In genomic region chr17:7133916-7134315, GRCh38 we compare ENCODE assay signal across 17 cellular contexts. TPM values are rescaled to one million over a fixed set of nuclear protein-coding genes. Genes with fewer than 3 reads are reported as not detected.
DNase-seq lines count a peak whose midpoint lies in the region; ATAC-seq, FAIRE-seq and TF ChIP-seq lines count a peak whose summit lies in the region.
"Had no signal": no experiment of that assay in that cellular context is flagged by ENCODE, and none has a peak within 500 bp of the region (broad histone marks: within the 10 kb centered on the region; RNA-seq: fewer than 3 reads in every experiment).

No MANE protein-coding gene starts in this region.

- no peak overlapping the region for H2AK5ac ChIP-seq in H1 (ENCODE audit: low read depth, low read length)

- no peak overlapping the region for H2BK15ac ChIP-seq in H1 (ENCODE audit: low read length)

- peak overlapping the region; percentile 37 for H3K27ac Mint-ChIP-seq in activated CD4-positive, alpha-beta T cell treated with anti-CD3 and anti-CD28 coated beads, Interleukin-2, amount 10 ng/mL, durations not matched to agents 24 days and 14 days
- H3K27ac Mint-ChIP-seq in progenitor cell of endocrine pancreas, result peak overlapping the region; percentile 84

- H3K4me3 ChIP-seq in HUES6 (ENCODE audit: low read depth, low read length) (peak overlapping the region; percentile 26), H1 (ENCODE audit: extremely low read depth in 1 of 4, insufficient read depth in 2 of 4, low read depth in 3 of 4, low read length in 4 of 4) (peak overlapping the region in 1 of 4 experiments; percentile 41; a peak in 1 of 8 replicates), body of pancreas (no peak overlapping the region)

- H3K9me3 ChIP-seq in HUES6 (ENCODE audit: control insufficient read depth, insufficient read depth, low read depth, low read length) (no peaks in the 10 kb centered on the region), H1 (ENCODE audit: insufficient read depth in 2 of 2, low read depth in 1 of 2, low read length in 1 of 2) (no peaks in the 10 kb centered on the region), body of pancreas (no peaks in the 10 kb centered on the region)

- H3K4me3 Mint-ChIP-seq in activated CD4-positive, alpha-beta T cell treated with anti-CD3 and anti-CD28 coated beads, Interleukin-2, amount 10 ng/mL, durations not matched to agents 24 days and 14 days, result no peak overlapping the region
- no peak overlapping the region for H3K4me3 Mint-ChIP-seq in progenitor cell of endocrine pancreas (ENCODE audit: low read depth)

- H2BK12ac ChIP-seq in H1 (ENCODE audit: low read depth, low read length), result peak overlapping the region; percentile 40; the same call in 1 of the 2 replicates

- H3K4me1 ChIP-seq in HUES6 (ENCODE audit: control insufficient read depth, insufficient read depth, low read length), result peaks cover 36% of the 10 kb centered on the region
- H3K4me1 ChIP-seq in H1 (replicated peaks in 1 of 4; ENCODE audit: control insufficient read depth in 3 of 4, insufficient read depth in 4 of 4, low read length in 3 of 4), result peaks cover 8 to 32% (median 22%) of the 10 kb centered on the region in 4 experiments
- no peaks in the 10 kb centered on the region for H3K4me1 ChIP-seq in body of pancreas

- H4K91ac ChIP-seq in H1 (replicated peaks; ENCODE audit: insufficient read length, low read length), result peak overlapping the region; percentile 29

- no peak for TF ChIP-seq EP300 in H1 (IDR thresholded peaks at IDR 0.05; ENCODE audit: borderline replicate concordance in 1 of 2, low read depth in 2 of 2, low read length in 2 of 2)

- no peak overlapping the region for H3K23ac ChIP-seq in H1 (ENCODE audit: insufficient read length)

- no peak overlapping the region for H3K14ac ChIP-seq in H1 (ENCODE audit: insufficient read length)

- 67% methylated on average over 20 of the region's 20 CpGs; no CpG with 5 or more reads in 1 of the 2 experiments for WGBS in H1 (ENCODE audit: extremely low coverage in 1 of 2, insufficient coverage in 1 of 2, insufficient read length in 1 of 2, insufficient replicate concordance in 2 of 2, low coverage in 1 of 2, low lambda C conversion rate in 2 of 2, missing lambda C conversion rate in 1 of 2), 2 experiments
- 59 to 68% methylated on average over 12 to 18 of the region's 20 CpGs for WGBS in body of pancreas, 2 donors

- H2BK120ac ChIP-seq in H1 (replicated peaks; ENCODE audit: low read depth, low read length), result no peak overlapping the region

- no peaks in the 10 kb centered on the region for H3K23me2 ChIP-seq in H1 (ENCODE audit: low read depth, low read length)

- H3K4me1 Mint-ChIP-seq in activated CD4-positive, alpha-beta T cell treated with anti-CD3 and anti-CD28 coated beads, Interleukin-2, amount 10 ng/mL, durations not matched to agents 24 days and 14 days, result peaks cover 19% of the 10 kb centered on the region
- H3K4me1 Mint-ChIP-seq in progenitor cell of endocrine pancreas (ENCODE audit: low read depth), result peaks cover 22% of the 10 kb centered on the region

- intact Hi-C loops in activated CD4-positive, alpha-beta T cell treated with anti-CD3 and anti-CD28 coated beads, Interleukin-2, amount 10 ng/mL, durations not matched to agents 24 days and 14 days (cut with micrococcal nuclease), result no loop called here
- intact Hi-C loops in body of pancreas (cut with DNase I), result no loop called here

- no peak for TF ChIP-seq POLR2A in H1 (IDR thresholded peaks at IDR 0.05; ENCODE audit: control extremely low read depth in 1 of 2, low read depth in 2 of 2, low read length in 2 of 2)
- TF ChIP-seq POLR2A in body of pancreas (IDR thresholded peaks at IDR 0.05), result no peak

- no peaks in the 10 kb centered on the region for H3K9me3 Mint-ChIP-seq in activated CD4-positive, alpha-beta T cell treated with anti-CD3 and anti-CD28 coated beads, Interleukin-2, amount 10 ng/mL, durations not matched to agents 24 days and 14 days
- H3K9me3 Mint-ChIP-seq in progenitor cell of endocrine pancreas (ENCODE audit: low read depth), result no peaks in the 10 kb centered on the region

- H3K27me3 ChIP-seq in HUES6 (ENCODE audit: control insufficient read depth, insufficient read depth, low read length), result peaks cover 29% of the 10 kb centered on the region
- H3K27me3 ChIP-seq in H1 (replicated peaks in 1 of 4; ENCODE audit: control insufficient read depth in 3 of 4, extremely low read depth in 1 of 4, insufficient read depth in 3 of 4, low read length in 3 of 4), result no peaks in the 10 kb centered on the region; a peak in 1 of 7 replicates
- peaks cover 0 to 8% of the 10 kb centered on the region in 2 donors for H3K27me3 ChIP-seq in body of pancreas

- ATAC-seq in GM18502 (IDR thresholded peaks at IDR 0.05; ENCODE audit: poor library complexity, unreplicated experiment) (no peak), body of pancreas (no peak)

- no peaks in the 10 kb centered on the region for H4K20me1 ChIP-seq in H1 (replicated peaks in 1 of 2; ENCODE audit: control insufficient read depth in 1 of 2, insufficient read depth in 2 of 2, low read length in 2 of 2)

- H3K27me3 Mint-ChIP-seq in activated CD4-positive, alpha-beta T cell treated with anti-CD3 and anti-CD28 coated beads, Interleukin-2, amount 10 ng/mL, durations not matched to agents 24 days and 14 days, result peaks cover 11% of the 10 kb centered on the region
- peaks cover 2% of the 10 kb centered on the region for H3K27me3 Mint-ChIP-seq in progenitor cell of endocrine pancreas

- H4K8ac ChIP-seq in H1 (ENCODE audit: extremely low read depth, insufficient read depth, low read length), result no peak overlapping the region

- no peak for TF ChIP-seq RAD21 in H1 (IDR thresholded peaks at IDR 0.05 in 1 of 2, conservative IDR thresholded peaks at IDR 0.05 in 1 of 2; ENCODE audit: low read depth in 2 of 2, low read length in 2 of 2)

- peak in 1 of 3 experiments; percentile 14; a peak in 1 of 4 replicates for TF ChIP-seq CTCF in H1 (IDR thresholded peaks at IDR 0.05; ENCODE audit: control extremely low read depth in 1 of 3, insufficient read depth in 1 of 3, low read depth in 1 of 3, low read length in 3 of 3)
- no peak for TF ChIP-seq CTCF in progenitor cell of endocrine pancreas (IDR thresholded peaks at IDR 0.05; ENCODE audit: unreplicated experiment)
- no peak for TF ChIP-seq CTCF in body of pancreas (IDR thresholded peaks at IDR 0.05)

- H3K79me1 ChIP-seq in H1 (ENCODE audit: low read depth, low read length), result no peaks in the 10 kb centered on the region

- POLR2A ChIA-PET in H1 (lab: Charles Lee; ENCODE audit: partially characterized antibody), result interaction anchor here (0.7 to 2.6 kb wide), 10 partner anchors 8 to 98 kb away, joined by 3 to 13 read pairs (median 4); partner anchors contain the start of genes ASGR2, SLC16A11 and SLC16A13

- H3K18ac ChIP-seq in H1 (ENCODE audit: extremely low read depth, low read length), result no peak overlapping the region

- no peaks in the 10 kb centered on the region for H3K36me3 Mint-ChIP-seq in activated CD4-positive, alpha-beta T cell treated with anti-CD3 and anti-CD28 coated beads, Interleukin-2, amount 10 ng/mL, durations not matched to agents 24 days and 14 days (ENCODE audit: low read depth)
- H3K36me3 Mint-ChIP-seq in progenitor cell of endocrine pancreas (ENCODE audit: insufficient read depth), result no peaks in the 10 kb centered on the region

- H2BK5ac ChIP-seq in H1 (ENCODE audit: low read depth, low read length), result no peak overlapping the region

- H3K9ac ChIP-seq in HUES6 (ENCODE audit: low read length) (no peak overlapping the region), H1 (replicated peaks in 1 of 4; ENCODE audit: extremely low read depth in 1 of 4, low read depth in 3 of 4, low read length in 3 of 4) (no peak overlapping the region; a peak in 1 of 7 replicates)

- H4K5ac ChIP-seq in H1 (ENCODE audit: insufficient read length, low read depth, low read length), result no peak overlapping the region

- no peaks in the 10 kb centered on the region for H3K79me2 ChIP-seq in H1 (ENCODE audit: control insufficient read depth in 1 of 2, insufficient read depth in 2 of 2, low read length in 2 of 2)

- CTCF ChIA-PET in H1 (lab: Charles Lee; ENCODE audit: partially characterized antibody), result interaction anchor here (0.6 to 17.7 kb wide), 19 partner anchors 7 to 138 kb away, joined by 3 to 434 read pairs (median 4); partner anchors contain the start of genes ALOX12, CLEC10A and SLC16A11

- H3K4me2 ChIP-seq in H1 (ENCODE audit: insufficient read depth in 1 of 2, low read depth in 2 of 2, low read length in 2 of 2), result peak overlapping the region; percentile 8 to 58

- H3K27ac ChIP-seq in HUES6 (ENCODE audit: low read depth, low read length) (no peak overlapping the region), H1 (ENCODE audit: low read depth, low read length) (0 out of 2 replicates have a peak overlapping the region, but pooled peaks have one; percentile 68), body of pancreas (peak overlapping the region in 1 of 4 donors; percentile 14)

- no peak overlapping the region for H3K4ac ChIP-seq in H1 (replicated peaks; ENCODE audit: insufficient read length, low read depth, low read length)

- DNase-seq in activated CD4-positive, alpha-beta T cell treated with anti-CD3 and anti-CD28 coated beads, Interleukin-2, amount 10 ng/mL, durations not matched to agents 24 days and 14 days, result no peak
- DNase-seq in activated CD4-positive, alpha-beta T cell treated with anti-CD3 and anti-CD28 coated beads, Interleukin-2, amount 50 U/mL, for 4 hours, result no peak
- DNase-seq in H1 (ENCODE audit: low read depth in 1 of 2, low spot score in 2 of 2), result no peak
- no peak for DNase-seq in progenitor cell of endocrine pancreas (ENCODE audit: low spot score, unreplicated experiment)
- no peak for DNase-seq in NCI-H1694 (lab: John Stamatoyannopoulos, UW)
- DNase-seq in body of pancreas, result no peak
- DNase-seq: kidney, NCI-H2029 had no signal

- H3K36me3 ChIP-seq in HUES6 (ENCODE audit: control insufficient read depth, insufficient read depth, low read length), result no peaks in the 10 kb centered on the region
- no peaks in the 10 kb centered on the region for H3K36me3 ChIP-seq in H1 (ENCODE audit: control insufficient read depth in 2 of 4, insufficient read depth in 4 of 4, low read length in 3 of 4)
- no peaks in the 10 kb centered on the region for H3K36me3 ChIP-seq in body of pancreas (replicated peaks in 1 of 2; ENCODE audit: insufficient read depth in 1 of 2, low read depth in 2 of 2)

- H2BK20ac ChIP-seq in H1 (ENCODE audit: low read length), result no peak overlapping the region

- FAIRE-seq in H1 (lab: Jason Lieb, UNC), result no peak
- FAIRE-seq: A204.1, G401.6, kidney had no signal

- H2AFZ ChIP-seq in H1 (ENCODE audit: low read length), result no peak overlapping the region

- H3K56ac ChIP-seq in H1 (replicated peaks; ENCODE audit: insufficient read length, low read depth, low read length), result no peak overlapping the region

RNA-seq across cellular contexts. Expression of gene ASGR2, which starts 19.3 kb away (rescaled TPM):
- total RNA-seq in activated CD4-positive, alpha-beta T cell treated with anti-CD3 and anti-CD28 coated beads, Interleukin-2, amount 10 ng/mL, durations not matched to agents 24 days and 14 days, result not detected in 2 replicates
- not detected in 2 replicates for total RNA-seq in H1 (2021; fragmentation: NEBNext Ultra II Directional; extraction: Animal tissue kit (Norgen Biotek cat#: 25700))
- polyA plus RNA-seq in H1 (2011; rRNA removed), result 0.61 and 0.91 TPM in 2 replicates
- 0.49 TPM for polyA plus RNA-seq in H1 (2011; cell fraction: cytosol; rRNA removed)
- polyA plus RNA-seq in H1 (2011; cell fraction: nucleus; rRNA removed), result 0.51 TPM
- polyA plus RNA-seq in H1 (2012, experiment 1 of 2), result 0.52 to 0.74 TPM (median 0.57 TPM) in 3 of 4 replicates, not detected in the other
- not detected for polyA plus RNA-seq in H1 (2012, experiment 2 of 2)
- 0.20 TPM for polyA plus RNA-seq in H1 (2013, experiment 1 of 2)
- 0.11 TPM for polyA plus RNA-seq in H1 (2013, experiment 2 of 2)
- polyA minus RNA-seq in H1 (2011; rRNA and poly(A)+ RNA removed), result not detected in 2 replicates
- polyA minus RNA-seq in H1 (2011; cell fraction: cytosol; rRNA and poly(A)+ RNA removed), result not detected
- not detected for polyA minus RNA-seq in H1 (2011; cell fraction: nucleus; rRNA and poly(A)+ RNA removed)
- total RNA-seq in progenitor cell of endocrine pancreas, result 2.7 and 3.0 TPM in 2 replicates
- total RNA-seq in body of pancreas, result not detected
- total RNA-seq: chondrocyte; glomerular endothelial cell; RPMI7951; T-helper 1 cell treated with Interleukin-12 subunit alpha and Interleukin-12 subunit beta and Interleukin-4 antibody, amounts not matched to agents 30 ng/mL and 1 ng/mL, for 36 hours; temporal lobe had no signal

RNA-seq across cellular contexts. Expression of gene ASGR1, which starts 45.3 kb away (rescaled TPM):
- total RNA-seq in activated CD4-positive, alpha-beta T cell treated with anti-CD3 and anti-CD28 coated beads, Interleukin-2, amount 10 ng/mL, durations not matched to agents 24 days and 14 days, result 1.8 and 1.9 TPM in 2 replicates
- total RNA-seq in H1 (2021; fragmentation: NEBNext Ultra II Directional; extraction: Animal tissue kit (Norgen Biotek cat#: 25700)), result 8.6 and 10.8 TPM in 2 replicates
- polyA plus RNA-seq in H1 (2011; rRNA removed), result 14.5 and 16.1 TPM in 2 replicates
- 16.1 TPM for polyA plus RNA-seq in H1 (2011; cell fraction: cytosol; rRNA removed)
- polyA plus RNA-seq in H1 (2011; cell fraction: nucleus; rRNA removed), result 29.5 TPM
- 7.0 to 16.3 TPM (median 14.5 TPM) in 4 replicates for polyA plus RNA-seq in H1 (2012, experiment 1 of 2)
- polyA plus RNA-seq in H1 (2012, experiment 2 of 2), result 11.2 TPM
- 9.1 TPM for polyA plus RNA-seq in H1 (2013, experiment 1 of 2)
- 8.6 TPM for polyA plus RNA-seq in H1 (2013, experiment 2 of 2)
- polyA minus RNA-seq in H1 (2011; rRNA and poly(A)+ RNA removed), result 3.9 and 4.1 TPM in 2 replicates
- 5.0 TPM for polyA minus RNA-seq in H1 (2011; cell fraction: cytosol; rRNA and poly(A)+ RNA removed)
- polyA minus RNA-seq in H1 (2011; cell fraction: nucleus; rRNA and poly(A)+ RNA removed), result 4.8 TPM
- total RNA-seq in progenitor cell of endocrine pancreas (10.6 and 11.1 TPM in 2 replicates), body of pancreas (1 to 10 TPM in 1 of 2 donors, not detected in 1; 4.6 TPM)
- total RNA-seq: RPMI7951 had no signal

RNA-seq across cellular contexts. Expression of gene CLEC10A, which starts 53.9 kb away (rescaled TPM):
- not detected in 2 replicates for total RNA-seq in activated CD4-positive, alpha-beta T cell treated with anti-CD3 and anti-CD28 coated beads, Interleukin-2, amount 10 ng/mL, durations not matched to agents 24 days and 14 days
- not detected in 2 replicates for total RNA-seq in H1 (2021; fragmentation: NEBNext Ultra II Directional; extraction: Animal tissue kit (Norgen Biotek cat#: 25700))
- polyA plus RNA-seq in H1 (2011; rRNA removed), result 0.17 TPM in 1 of 2 replicates, not detected in the other
- not detected for polyA plus RNA-seq in H1 (2011; cell fraction: cytosol; rRNA removed)
- not detected for polyA plus RNA-seq in H1 (2011; cell fraction: nucleus; rRNA removed)
- polyA plus RNA-seq in H1 (2012, experiment 1 of 2), result not detected in 4 replicates
- polyA plus RNA-seq in H1 (2012, experiment 2 of 2), result not detected
- not detected for polyA plus RNA-seq in H1 (2013, experiment 1 of 2)
- not detected for polyA plus RNA-seq in H1 (2013, experiment 2 of 2)
- polyA minus RNA-seq in H1 (2011; rRNA and poly(A)+ RNA removed), result not detected in 2 replicates
- not detected for polyA minus RNA-seq in H1 (2011; cell fraction: cytosol; rRNA and poly(A)+ RNA removed)
- not detected for polyA minus RNA-seq in H1 (2011; cell fraction: nucleus; rRNA and poly(A)+ RNA removed)
- total RNA-seq in progenitor cell of endocrine pancreas, result not detected in 2 replicates
- total RNA-seq in body of pancreas, result 1 to 10 TPM in 1 of 2 donors, under 1 TPM in 1; 0.33 to 1.0 TPM
- total RNA-seq: chondrocyte; glomerular endothelial cell; RPMI7951; T-helper 1 cell treated with Interleukin-12 subunit alpha and Interleukin-12 subunit beta and Interleukin-4 antibody, amounts not matched to agents 30 ng/mL and 1 ng/mL, for 36 hours; temporal lobe had no signal
